ENCODE assay signal across 21 cellular contexts in genomic region chr12:115405471-115405860, GRCh38.
DNase-seq lines count a peak whose midpoint lies in the region; ATAC-seq, FAIRE-seq and TF ChIP-seq lines count a peak whose summit lies in the region.
"Had no signal": no experiment of that assay in that cellular context is flagged by ENCODE, and none has a peak within 500 bp of the region (broad histone marks: within the 10 kb centered on the region; RNA-seq: fewer than 3 reads in every experiment).

No MANE protein-coding gene starts in this region.

- no peak for TF ChIP-seq POLR2A in IMR-90 (IDR thresholded peaks at IDR 0.05; ENCODE audit: low read depth, low read length)

- H2BK5ac ChIP-seq in IMR-90 (ENCODE audit: low read depth, low read length, poor library complexity, severe bottlenecking): peak overlapping the region; percentile 75

- no peaks in the 10 kb centered on the region for H3K9me3 Mint-ChIP-seq in astrocyte (ENCODE audit: unreplicated experiment)
- H3K9me3 Mint-ChIP-seq in mesothelial cell of epicardium: peaks cover 4% of the 10 kb centered on the region
- H3K9me3 Mint-ChIP-seq: GM23338 had no signal

- H3K36me3 Mint-ChIP-seq in astrocyte (ENCODE audit: low read depth, unreplicated experiment) (no peaks in the 10 kb centered on the region), mesothelial cell of epicardium (no peaks in the 10 kb centered on the region)
- H3K36me3 Mint-ChIP-seq: CD4-positive, CD25-positive, alpha-beta regulatory T cell; IgD-negative memory B cell had no signal

- H3K36me3 ChIP-seq in IMR-90 (ENCODE audit: control insufficient read depth, insufficient read depth, low read length): no peaks in the 10 kb centered on the region
- no peaks in the 10 kb centered on the region for H3K36me3 ChIP-seq in astrocyte (ENCODE audit: insufficient read depth, low read length)
- no peaks in the 10 kb centered on the region for H3K36me3 ChIP-seq in psoas muscle (ENCODE audit: insufficient read depth in 1 of 2, low read depth in 1 of 2)

- peak overlapping the region; percentile 68; the same call in 1 of the 2 replicates for H3K4me2 ChIP-seq in IMR-90 (ENCODE audit: low read depth, low read length)
- peak overlapping the region; percentile 73 for H3K4me2 ChIP-seq in astrocyte (ENCODE audit: low read length)
- H3K4me2 ChIP-seq: GM23338 had no signal

- H3K14ac ChIP-seq in IMR-90 (replicated peaks; ENCODE audit: low read depth, low read length): peak overlapping the region; percentile 89

- in situ Hi-C loops in IMR-90 (cut with MboI; ENCODE audit: low sequenced_read_pairs) (no loop called here), KBM-7 (cut with MboI; ENCODE audit: low pct_unique_long_range_greater_than_20kb, low sequenced_read_pairs) (no loop called here)

- peak overlapping the region; percentile 92 for H2BK20ac ChIP-seq in IMR-90 (ENCODE audit: low read depth, low read length)

- no TSS peak for BruUV-seq in IMR-90 (replicated peaks; lab: Mats Ljungman, UMichigan)

- no peak for FAIRE-seq in astrocyte (lab: Jason Lieb, UNC)
- FAIRE-seq: GM12878, HTR-8/SVneo had no signal

- peaks cover 5% of the 10 kb centered on the region for H3K9me1 ChIP-seq in IMR-90 (ENCODE audit: insufficient read depth, low read length)

- H3K9me3 ChIP-seq in IMR-90 (ENCODE audit: control insufficient read depth, insufficient read depth, low read length) (peaks cover 5% of the 10 kb centered on the region), astrocyte (ENCODE audit: insufficient read depth, low read depth, low read length) (no peaks in the 10 kb centered on the region), psoas muscle (no peaks in the 10 kb centered on the region)

- peak overlapping the region; percentile 80; the same call in 1 of the 2 replicates for H3K4ac ChIP-seq in IMR-90 (ENCODE audit: low read depth, low read length)

- H3K79me1 ChIP-seq in IMR-90 (ENCODE audit: low read depth in 1 of 2, low read length in 2 of 2): no peaks in the 10 kb centered on the region

- peak overlapping the region; percentile 56; the same call in 1 of the 3 replicates for H2BK15ac ChIP-seq in IMR-90 (ENCODE audit: low read depth, low read length)

- peak overlapping the region; percentile 69 for H4K91ac ChIP-seq in IMR-90 (ENCODE audit: insufficient read depth, low read depth, low read length)

- H3K4me3 Mint-ChIP-seq in astrocyte (ENCODE audit: unreplicated experiment) (no peak overlapping the region), mesothelial cell of epicardium (no peak overlapping the region)
- H3K4me3 Mint-ChIP-seq: CD4-positive, CD25-positive, alpha-beta regulatory T cell; GM23338; IgD-negative memory B cell had no signal

- H3K4me3 ChIP-seq in IMR-90 (ENCODE audit: insufficient read depth, low read depth, low read length): no peak overlapping the region
- H3K4me3 ChIP-seq in astrocyte (ENCODE audit: insufficient read depth, low read depth, low read length): no peak overlapping the region
- H3K4me3 ChIP-seq in psoas muscle: no peak overlapping the region
- H3K4me3 ChIP-seq: GM12878, GM23338 had no signal

- CTCF ChIA-PET in IMR-90 (lab: Yijun Ruan, JAX): interaction anchor here (0.7 kb wide), 1 partner anchor 50 kb away, joined by 3 read pairs; no protein-coding TSS in a partner anchor

- no peaks in the 10 kb centered on the region for H3K79me2 ChIP-seq in astrocyte (ENCODE audit: insufficient read depth, low read length)

- H4K20me1 ChIP-seq in IMR-90 (ENCODE audit: insufficient read depth, low read length) (no peaks in the 10 kb centered on the region), astrocyte (ENCODE audit: insufficient read depth, low read length) (no peaks in the 10 kb centered on the region)

- dilution Hi-C loops in IMR-90 (cut with HindIII; ENCODE audit: low sequenced_read_pairs, unreplicated experiment): no loop called here

- H3K23ac ChIP-seq in IMR-90 (ENCODE audit: low read depth, low read length): peak overlapping the region; percentile 39

- peak overlapping the region in 1 of 2 experiments; percentile 59; a peak in 2 of 4 replicates for H4K8ac ChIP-seq in IMR-90 (ENCODE audit: low read depth in 2 of 2, low read length in 2 of 2)

- H3K4me1 ChIP-seq in IMR-90 (ENCODE audit: control insufficient read depth, insufficient read depth, low read length) (peaks cover 8% of the 10 kb centered on the region), astrocyte (ENCODE audit: insufficient read depth, low read length) (peaks cover 11% of the 10 kb centered on the region), psoas muscle (no peaks in the 10 kb centered on the region)

- H3K27me3 Mint-ChIP-seq in astrocyte (ENCODE audit: low read depth, unreplicated experiment): no peaks in the 10 kb centered on the region
- no peaks in the 10 kb centered on the region for H3K27me3 Mint-ChIP-seq in mesothelial cell of epicardium (ENCODE audit: low read depth)
- H3K27me3 Mint-ChIP-seq: CD4-positive, CD25-positive, alpha-beta regulatory T cell had no signal

- peak overlapping the region; percentile 82; the same call in 1 of the 2 replicates for H4K5ac ChIP-seq in IMR-90 (ENCODE audit: low read depth, low read length)

- H3K27ac ChIP-seq in IMR-90 (ENCODE audit: insufficient read depth, low read length): no peak overlapping the region
- peak overlapping the region; percentile 58 for H3K27ac ChIP-seq in astrocyte (ENCODE audit: low read depth, low read length)
- H3K27ac ChIP-seq in psoas muscle: no peak overlapping the region

- H2BK120ac ChIP-seq in IMR-90 (ENCODE audit: low read depth, low read length): peak overlapping the region; percentile 82

- no CpG with 5 or more reads among the region's 4 CpGs for WGBS in IMR-90 (ENCODE audit: extremely low coverage in 2 of 2, insufficient read length in 1 of 2), 2 experiments
- 74 to 76% (median 75%) methylated on average over 4 of the region's 4 CpGs for WGBS in psoas muscle, 3 donors

- peaks cover 9% of the 10 kb centered on the region for H3K4me1 Mint-ChIP-seq in astrocyte (ENCODE audit: low read depth, unreplicated experiment)
- peaks cover 32% of the 10 kb centered on the region for H3K4me1 Mint-ChIP-seq in mesothelial cell of epicardium
- H3K4me1 Mint-ChIP-seq: CD4-positive, CD25-positive, alpha-beta regulatory T cell; IgD-negative memory B cell had no signal

- TF ChIP-seq RAD21 in IMR-90 (IDR thresholded peaks at IDR 0.05; ENCODE audit: low read length): no peak

- DNase-seq in Daoy (ENCODE audit: low read depth) (peak; percentile 16), IMR-90 (no peak), astrocyte (ENCODE audit: low read depth) (no peak), mesothelial cell of epicardium (ENCODE audit: low spot score in 2 of 2, unreplicated experiment in 2 of 2) (no peak), KBM-7 (no peak), psoas muscle (no peak)
- no peak for DNase-seq in stimulated activated CD4-positive, alpha-beta T cell treated with anti-CD3 and anti-CD28 coated beads, Interleukin-1b, Interleukin-23, amount 100 ng/mL, for 48 hours
- DNase-seq: CD4-positive, CD25-positive, alpha-beta regulatory T cell; DMS79; Karpas-422; MV-4-11; NCI-H1105 treated with DMSO at 0.1 percent for 48 hours; NCI-H2029 treated with DMSO at 0.1 percent for 48 hours; NCI-H510A treated with DMSO at 0.1 percent for 48 hours; NCI-H748 treated with DMSO at 0.1 percent for 48 hours had no signal

- H3K27ac Mint-ChIP-seq in astrocyte (ENCODE audit: unreplicated experiment): peak overlapping the region; percentile 28
- peak overlapping the region; percentile 87 for H3K27ac Mint-ChIP-seq in mesothelial cell of epicardium
- H3K27ac Mint-ChIP-seq: CD4-positive, CD25-positive, alpha-beta regulatory T cell; GM23338; IgD-negative memory B cell had no signal

- H3K27me3 ChIP-seq in IMR-90 (ENCODE audit: control insufficient read depth, insufficient read depth, low read length) (no peaks in the 10 kb centered on the region), astrocyte (ENCODE audit: insufficient read depth, low read length) (no peaks in the 10 kb centered on the region), psoas muscle (ENCODE audit: insufficient read depth in 3 of 3, low read length in 2 of 3) (no peaks in the 10 kb centered on the region)

- H3K9ac ChIP-seq in IMR-90 (ENCODE audit: low read depth, low read length) (no peak overlapping the region), astrocyte (ENCODE audit: low read length) (peak overlapping the region; percentile 22)

- intact Hi-C loops in IMR-90 (cut with micrococcal nuclease): loop anchor here (5.0 kb wide), 1 partner anchor 723 kb away; the partner anchor contains the start of gene TBX3
- intact Hi-C loops in psoas muscle (cut with DNase I): no loop called here

- peak overlapping the region; percentile 78 for H3K18ac ChIP-seq in IMR-90 (ENCODE audit: low read depth, low read length)

- H3K56ac ChIP-seq in IMR-90 (ENCODE audit: extremely low read depth, insufficient read depth, low read length): no peak overlapping the region; the same call in 1 of the 2 replicates

- peak overlapping the region; percentile 26; the same call in 1 of the 2 replicates for H2AK5ac ChIP-seq in IMR-90 (ENCODE audit: low read depth, low read length)

- H2AFZ ChIP-seq in IMR-90 (replicated peaks; ENCODE audit: low read length, poor library complexity) (no peak overlapping the region), astrocyte (ENCODE audit: low read depth, low read length) (no peak overlapping the region)

- H2AK9ac ChIP-seq in IMR-90 (replicated peaks; ENCODE audit: low read depth, low read length, poor library complexity): no peak overlapping the region

- POLR2A ChIA-PET in IMR-90 (lab: Charles Lee; ENCODE audit: unreplicated experiment): no interaction called here

- ATAC-seq in IMR-90 (ENCODE audit: low read depth): no peak
- no peak for ATAC-seq in HG02938 (IDR thresholded peaks at IDR 0.05; ENCODE audit: unreplicated experiment)
- ATAC-seq in psoas muscle: no peak
- ATAC-seq: GM12878, GM23338, Panc1 had no signal

- TF ChIP-seq CTCF in IMR-90 (conservative IDR thresholded peaks at IDR 0.05; ENCODE audit: low read depth, low read length): no peak
- no peak for TF ChIP-seq CTCF in astrocyte (IDR thresholded peaks at IDR 0.05; ENCODE audit: insufficient read depth, low read depth, low read length)
- TF ChIP-seq CTCF in mesothelial cell of epicardium (IDR thresholded peaks at IDR 0.05; ENCODE audit: unreplicated experiment): no peak
- no peak for TF ChIP-seq CTCF in psoas muscle (IDR thresholded peaks at IDR 0.05)

TF ChIP-seq in IMR-90, 13 proteins besides CTCF, POLR2A, EP300 and RAD21:
- TF ChIP-seq MAZ (IDR thresholded peaks at IDR 0.05; ENCODE audit: borderline replicate concordance, low read depth, low read length) (no peak), MAFK (IDR thresholded peaks at IDR 0.05; ENCODE audit: low read depth, low read length) (no peak), CEBPB (IDR thresholded peaks at IDR 0.05; ENCODE audit: low read depth, low read length) (no peak), CHD1 (IDR thresholded peaks at IDR 0.05; ENCODE audit: low read depth, low read length) (no peak), SMC3 (IDR thresholded peaks at IDR 0.05; ENCODE audit: low read depth, low read length) (no peak), RCOR1 (IDR thresholded peaks at IDR 0.05; ENCODE audit: insufficient replicate concordance, low read length) (peak; percentile 16)
